18 cellular contexts compared by ENCODE assay signal in genomic region chr12:62913380-62913779, GRCh38. TPM values are rescaled to one million over a fixed set of nuclear protein-coding genes. Genes with fewer than 3 reads are reported as not detected.
DNase-seq lines count a peak whose midpoint lies in the region; ATAC-seq, FAIRE-seq and TF ChIP-seq lines count a peak whose summit lies in the region.
"Had no signal": no experiment of that assay in that cellular context is flagged by ENCODE, and none has a peak within 500 bp of the region (broad histone marks: within the 10 kb centered on the region; RNA-seq: fewer than 3 reads in every experiment).

No MANE protein-coding gene starts in this region.

- peak overlapping the region; percentile 78 for H2BK12ac ChIP-seq in H1 (ENCODE audit: low read depth, low read length)

- TF ChIP-seq CTCF in C4-2B (conservative IDR thresholded peaks at IDR 0.05) (no peak), PC-3 (conservative IDR thresholded peaks at IDR 0.05; ENCODE audit: low read depth, low read length) (no peak), H1 (IDR thresholded peaks at IDR 0.05; ENCODE audit: control extremely low read depth in 1 of 3, insufficient read depth in 1 of 3, low read depth in 1 of 3, low read length in 3 of 3) (no peak), neutrophil (IDR thresholded peaks at IDR 0.05) (no peak)

- H3K23ac ChIP-seq in H1 (ENCODE audit: insufficient read length) = no peak overlapping the region

- H3K79me2 ChIP-seq in PC-3 (ENCODE audit: low read length) (peaks cover 11% of the 10 kb centered on the region), H1 (ENCODE audit: control insufficient read depth in 1 of 2, insufficient read depth in 2 of 2, low read length in 2 of 2) (peaks cover 4 to 40% of the 10 kb centered on the region in 2 experiments; a peak in 3 of 4 replicates)

- H4K5ac ChIP-seq in H1 (ENCODE audit: insufficient read length, low read depth, low read length) = no peak overlapping the region

- WGBS in H1 (ENCODE audit: extremely low coverage in 1 of 2, insufficient coverage in 1 of 2, insufficient read length in 1 of 2, insufficient replicate concordance in 2 of 2, low coverage in 1 of 2, low lambda C conversion rate in 2 of 2, missing lambda C conversion rate in 1 of 2), 2 experiments = 87% methylated on average over 6 of the region's 6 CpGs; no CpG with 5 or more reads in 1 of the 2 experiments

- no peak overlapping the region for H3K9ac ChIP-seq in PC-3 (ENCODE audit: low read length)
- H3K9ac ChIP-seq in H1 (replicated peaks in 1 of 4; ENCODE audit: extremely low read depth in 1 of 4, low read depth in 3 of 4, low read length in 3 of 4) = no peak overlapping the region
- H3K9ac ChIP-seq: BLaER1 had no signal

- H2AFZ ChIP-seq in PC-3 (ENCODE audit: low read length) (no peak overlapping the region), H1 (ENCODE audit: low read length) (no peak overlapping the region)

- POLR2A ChIA-PET in PC-3 (lab: Charles Lee; ENCODE audit: unreplicated experiment) (no interaction called here), H1 (lab: Charles Lee; ENCODE audit: partially characterized antibody) (interaction anchor here (1.0 to 1.7 kb wide), 3 partner anchors 8 to 47 kb away, joined by 3 to 10 read pairs (median 3); no protein-coding TSS in a partner anchor)

- peak overlapping the region; percentile 54; the same call in 1 of the 2 replicates for H3K18ac ChIP-seq in H1 (ENCODE audit: extremely low read depth, low read length)

- H3K56ac ChIP-seq in H1 (replicated peaks; ENCODE audit: insufficient read length, low read depth, low read length) = no peak overlapping the region

- H3K4me2 ChIP-seq in PC-3 (ENCODE audit: low read length) (no peak overlapping the region), H1 (ENCODE audit: insufficient read depth in 1 of 2, low read depth in 2 of 2, low read length in 2 of 2) (peak overlapping the region in 1 of 2 experiments; percentile 9; a peak in 1 of 4 replicates)
- H3K4me2 ChIP-seq: BLaER1 had no signal

- no TSS peak for BruUV-seq in PC-3 (replicated peaks; lab: Mats Ljungman, UMichigan)

- H3K9me3 ChIP-seq in PC-3 (ENCODE audit: low read length) = no peaks in the 10 kb centered on the region
- no peaks in the 10 kb centered on the region for H3K9me3 ChIP-seq in H1 (ENCODE audit: insufficient read depth in 2 of 2, low read depth in 1 of 2, low read length in 1 of 2)
- no peaks in the 10 kb centered on the region for H3K9me3 ChIP-seq in neutrophil
- H3K9me3 ChIP-seq: BLaER1, HAP-1 had no signal

- H3K4me3 ChIP-seq in PC-3 (ENCODE audit: low read length) (no peak overlapping the region), H1 (ENCODE audit: extremely low read depth in 1 of 4, insufficient read depth in 2 of 4, low read depth in 3 of 4, low read length in 4 of 4) (no peak overlapping the region), neutrophil (ENCODE audit: low read depth in 1 of 2, low read length in 1 of 2) (no peak overlapping the region)
- H3K4me3 ChIP-seq: BLaER1, HAP-1 had no signal

- TF ChIP-seq EP300 in H1 (IDR thresholded peaks at IDR 0.05; ENCODE audit: borderline replicate concordance in 1 of 2, low read depth in 2 of 2, low read length in 2 of 2) = no peak

- TF ChIP-seq RAD21 in H1 (IDR thresholded peaks at IDR 0.05 in 1 of 2, conservative IDR thresholded peaks at IDR 0.05 in 1 of 2; ENCODE audit: low read depth in 2 of 2, low read length in 2 of 2) = no peak

- H3K27me3 ChIP-seq in PC-3 (ENCODE audit: low read length) = no peaks in the 10 kb centered on the region
- H3K27me3 ChIP-seq in H1 (replicated peaks in 1 of 4; ENCODE audit: control insufficient read depth in 3 of 4, extremely low read depth in 1 of 4, insufficient read depth in 3 of 4, low read length in 3 of 4) = no peaks in the 10 kb centered on the region
- no peaks in the 10 kb centered on the region for H3K27me3 ChIP-seq in neutrophil
- H3K27me3 ChIP-seq: BLaER1 had no signal

- H3K36me3 ChIP-seq in PC-3 (ENCODE audit: low read depth, low read length) (no peaks in the 10 kb centered on the region), H1 (ENCODE audit: control insufficient read depth in 2 of 4, insufficient read depth in 4 of 4, low read length in 3 of 4) (no peaks in the 10 kb centered on the region), neutrophil (no peaks in the 10 kb centered on the region)
- H3K36me3 ChIP-seq: BLaER1, HAP-1 had no signal

- no peaks in the 10 kb centered on the region for H3K23me2 ChIP-seq in H1 (ENCODE audit: low read depth, low read length)

- H2AK5ac ChIP-seq in H1 (ENCODE audit: low read depth, low read length) = peak overlapping the region; percentile 29; the same call in 1 of the 2 replicates

- DNase-seq in PC-3 = peak; percentile 37
- DNase-seq in H1 (ENCODE audit: low read depth in 1 of 2, low spot score in 2 of 2) = no peak
- DNase-seq in RPMI8226 = no peak
- no peak for DNase-seq in GDM1 (lab: John Stamatoyannopoulos, UW)
- DNase-seq in NCI-H1436 treated with DMSO at 0.1 percent for 48 hours (lab: John Stamatoyannopoulos, UW) = no peak
- DNase-seq: AML-193; CD4-positive, alpha-beta T cell; DMS79 treated with DMSO at 0.1 percent for 48 hours; EL; GOT3 had no signal

- no peak overlapping the region for H4K91ac ChIP-seq in H1 (replicated peaks; ENCODE audit: insufficient read length, low read length)

- H3K4me1 ChIP-seq in PC-3 (ENCODE audit: insufficient read depth, low read length) = peaks cover 3% of the 10 kb centered on the region; the same call in 1 of the 2 replicates
- peaks cover 2 to 29% (median 26%) of the 10 kb centered on the region in 4 experiments for H3K4me1 ChIP-seq in H1 (replicated peaks in 1 of 4; ENCODE audit: control insufficient read depth in 3 of 4, insufficient read depth in 4 of 4, low read length in 3 of 4)
- peaks cover 24 to 35% of the 10 kb centered on the region in 2 experiments for H3K4me1 ChIP-seq in neutrophil (ENCODE audit: control insufficient read depth in 1 of 2, insufficient read depth in 1 of 2, low read depth in 1 of 2, low read length in 1 of 2)
- H3K4me1 ChIP-seq: BLaER1 had no signal

- CTCF ChIA-PET in PC-3 (lab: Charles Lee) = no interaction called here
- CTCF ChIA-PET in H1 (lab: Charles Lee; ENCODE audit: partially characterized antibody) = interaction anchor here (0.5 to 1.5 kb wide), 5 partner anchors 16 to 255 kb away, joined by 3 to 4 read pairs (median 3); no protein-coding TSS in a partner anchor

- H3K79me1 ChIP-seq in H1 (ENCODE audit: low read depth, low read length) = peaks cover 6% of the 10 kb centered on the region; the same call in 1 of the 2 replicates

- no peak overlapping the region for H2BK20ac ChIP-seq in H1 (ENCODE audit: low read length)

- H3F3A ChIP-seq in PC-3 (ENCODE audit: low read length, unreplicated experiment) = no peaks in the 10 kb centered on the region

- ATAC-seq in PC-3 = no peak

- H4K8ac ChIP-seq in H1 (ENCODE audit: extremely low read depth, insufficient read depth, low read length) = no peak overlapping the region

- H2BK120ac ChIP-seq in H1 (replicated peaks; ENCODE audit: low read depth, low read length) = peak overlapping the region; percentile 34

- FAIRE-seq in H1 (lab: Jason Lieb, UNC) = no peak
- FAIRE-seq: G401.6, GM12892 had no signal

- no peaks in the 10 kb centered on the region for H3K9me2 ChIP-seq in PC-3 (replicated peaks; ENCODE audit: low read length)

- peak overlapping the region; percentile 28; the same call in 1 of the 2 replicates for H2BK5ac ChIP-seq in H1 (ENCODE audit: low read depth, low read length)

- no peak for TF ChIP-seq POLR2A in H1 (IDR thresholded peaks at IDR 0.05; ENCODE audit: control extremely low read depth in 1 of 2, low read depth in 2 of 2, low read length in 2 of 2)

- peak overlapping the region; percentile 61 for H3K4ac ChIP-seq in H1 (replicated peaks; ENCODE audit: insufficient read length, low read depth, low read length)

- peak overlapping the region; percentile 48; the same call in 1 of the 2 replicates for H2BK15ac ChIP-seq in H1 (ENCODE audit: low read length)

- no peak overlapping the region for H3K14ac ChIP-seq in H1 (ENCODE audit: insufficient read length)

- intact Hi-C loops in PC-3 (cut with micrococcal nuclease) = no loop called here

- H4K20me1 ChIP-seq in PC-3 (ENCODE audit: low read length) (no peaks in the 10 kb centered on the region), H1 (replicated peaks in 1 of 2; ENCODE audit: control insufficient read depth in 1 of 2, insufficient read depth in 2 of 2, low read length in 2 of 2) (peaks cover 0 to 4% of the 10 kb centered on the region in 2 experiments)
- H4K20me1 ChIP-seq: BLaER1 had no signal

- peak overlapping the region; percentile 71 for H3K27ac ChIP-seq in C4-2B
- H3K27ac ChIP-seq in PC-3 (ENCODE audit: low read length) = no peak overlapping the region
- H3K27ac ChIP-seq in H1 (ENCODE audit: low read depth, low read length) = no peak overlapping the region
- H3K27ac ChIP-seq in neutrophil = peak overlapping the region; percentile 89
- H3K27ac ChIP-seq: 22Rv1, BLaER1 had no signal

TF ChIP-seq in H1, 55 proteins besides CTCF, POLR2A, EP300 and RAD21:
- no peak for TF ChIP-seq JUN (IDR thresholded peaks at IDR 0.05; ENCODE audit: low read depth, low read length)
- no peak for TF ChIP-seq CTBP2 (IDR thresholded peaks at IDR 0.05; ENCODE audit: borderline replicate concordance, insufficient read depth, insufficient read length, low read length)
- no peak for TF ChIP-seq SP2 (IDR thresholded peaks at IDR 0.05; ENCODE audit: low read length)

RNA-seq across cellular contexts. Expression of gene PPM1H, which starts 21.6 kb away (rescaled TPM):
- 9.8 and 12.0 TPM in 2 replicates for total RNA-seq in PC-3 (2014; rRNA removed)
- 35.6 and 36.1 TPM in 2 replicates for total RNA-seq in H1 (2021; fragmentation: NEBNext Ultra II Directional; extraction: Animal tissue kit (Norgen Biotek cat#: 25700))
- polyA plus RNA-seq in H1 (2011; rRNA removed) = 16.4 and 17.3 TPM in 2 replicates
- polyA plus RNA-seq in H1 (2011; cell fraction: cytosol; rRNA removed) = 15.5 TPM
- 19.3 TPM for polyA plus RNA-seq in H1 (2011; cell fraction: nucleus; rRNA removed)
- 16.8 to 23.0 TPM (median 19.0 TPM) in 4 replicates for polyA plus RNA-seq in H1 (2012, experiment 1 of 2)
- polyA plus RNA-seq in H1 (2012, experiment 2 of 2) = 5.3 TPM
- 15.7 TPM for polyA plus RNA-seq in H1 (2013, experiment 1 of 2)
- 17.2 TPM for polyA plus RNA-seq in H1 (2013, experiment 2 of 2)
- 28.9 and 31.2 TPM in 2 replicates for polyA minus RNA-seq in H1 (2011; rRNA and poly(A)+ RNA removed)
- 47.5 TPM for polyA minus RNA-seq in H1 (2011; cell fraction: cytosol; rRNA and poly(A)+ RNA removed)
- polyA minus RNA-seq in H1 (2011; cell fraction: nucleus; rRNA and poly(A)+ RNA removed) = 26.1 TPM
- total RNA-seq: CD4-positive, alpha-beta T cell had no signal
- polyA plus RNA-seq: IgD-negative memory B cell had no signal

Comparison
In these comparisons a context has a peak if more than half of its experiments do, and no peak if none do; other contexts are left out.
1. H3K27ac ChIP-seq: peak in C4-2B (single experiment) and neutrophil (single experiment); none in PC-3 (single experiment) and H1 (single experiment).